Comparison of ENCODE assay signal across 2 cellular contexts in genomic region chr4:73730854-73731253, GRCh38.
TF ChIP-seq lines count a peak whose summit lies in the region.

No MANE protein-coding gene starts in this region.

TF ChIP-seq in IMR-90, 13 proteins besides CTCF, POLR2A, EP300 and RAD21:
- TF ChIP-seq RFX5 (IDR thresholded peaks at IDR 0.05; ENCODE audit: low read depth, low read length) (no peak), RCOR1 (IDR thresholded peaks at IDR 0.05; ENCODE audit: insufficient replicate concordance, low read length) (no peak), CHD1 (IDR thresholded peaks at IDR 0.05; ENCODE audit: low read depth, low read length) (no peak), CEBPB (IDR thresholded peaks at IDR 0.05; ENCODE audit: low read depth, low read length) (no peak), BHLHE40 (IDR thresholded peaks at IDR 0.05; ENCODE audit: low read depth, low read length) (no peak), NFE2L2 (IDR thresholded peaks at IDR 0.05; ENCODE audit: low read depth, low read length) (no peak), MAFK (IDR thresholded peaks at IDR 0.05; ENCODE audit: low read depth, low read length) (no peak), MAZ (IDR thresholded peaks at IDR 0.05; ENCODE audit: borderline replicate concordance, low read depth, low read length) (no peak), USF2 (IDR thresholded peaks at IDR 0.05; ENCODE audit: low read depth, low read length) (no peak), MXI1 (IDR thresholded peaks at IDR 0.05; ENCODE audit: borderline replicate concordance, low read depth, low read length) (no peak), SMC3 (IDR thresholded peaks at IDR 0.05; ENCODE audit: low read depth, low read length) (no peak), FOS (IDR thresholded peaks at IDR 0.05; ENCODE audit: low read depth, low read length) (no peak), ELK1 (IDR thresholded peaks at IDR 0.05; ENCODE audit: borderline replicate concordance, low read depth, low read length) (no peak)

TF ChIP-seq in H1, 55 proteins besides CTCF, POLR2A, EP300 and RAD21:
- TF ChIP-seq SRF (IDR thresholded peaks at IDR 0.05; ENCODE audit: low read depth, low read length) (no peak), NRF1 (IDR thresholded peaks at IDR 0.05; ENCODE audit: low read depth, low read length) (no peak), BRCA1 (IDR thresholded peaks at IDR 0.05; ENCODE audit: low read depth, low read length) (no peak), TEAD4 (IDR thresholded peaks at IDR 0.05; ENCODE audit: low read depth, low read length) (no peak), HDAC2 (IDR thresholded peaks at IDR 0.05; ENCODE audit: borderline replicate concordance in 1 of 2, low read depth in 2 of 2, low read length in 2 of 2) (no peak), CHD1 (IDR thresholded peaks at IDR 0.05; ENCODE audit: low read depth, low read length) (no peak), JUND (IDR thresholded peaks at IDR 0.05; ENCODE audit: low read length) (no peak), YY1 (IDR thresholded peaks at IDR 0.05; ENCODE audit: low read depth, low read length) (no peak), GABPA (IDR thresholded peaks at IDR 0.05; ENCODE audit: borderline replicate concordance, insufficient read depth, low read length) (no peak), RNF2 (IDR thresholded peaks at IDR 0.05; ENCODE audit: borderline replicate concordance, low read depth, low read length, missing control alignments, poor library complexity, severe bottlenecking) (no peak), EZH2 (IDR thresholded peaks at IDR 0.05; ENCODE audit: low read depth, low read length, severe bottlenecking) (no peak), CEBPB (IDR thresholded peaks at IDR 0.05; ENCODE audit: low read depth, low read length) (no peak), SUZ12 (IDR thresholded peaks at IDR 0.05; ENCODE audit: low read length) (no peak), SIX5 (IDR thresholded peaks at IDR 0.05; ENCODE audit: low read depth, low read length) (no peak), SIRT6 (IDR thresholded peaks at IDR 0.05; ENCODE audit: low read length) (no peak), E2F6 (IDR thresholded peaks at IDR 0.05) (no peak)
